In genomic region chr1:20729155-20729931, GRCh38 we compare ENCODE assay signal across 1 cellular context.
TF ChIP-seq lines count a peak whose summit lies in the region.

No MANE protein-coding gene starts in this region.

TF ChIP-seq in IMR-90, 13 proteins besides CTCF, POLR2A, EP300 and RAD21 (continued from another document):
- TF ChIP-seq ELK1 (IDR thresholded peaks at IDR 0.05; ENCODE audit: borderline replicate concordance, low read depth, low read length) (no peak), MXI1 (IDR thresholded peaks at IDR 0.05; ENCODE audit: borderline replicate concordance, low read depth, low read length) (no peak), RFX5 (IDR thresholded peaks at IDR 0.05; ENCODE audit: low read depth, low read length) (no peak), FOS (IDR thresholded peaks at IDR 0.05; ENCODE audit: low read depth, low read length) (no peak), SMC3 (IDR thresholded peaks at IDR 0.05; ENCODE audit: low read depth, low read length) (no peak), RCOR1 (IDR thresholded peaks at IDR 0.05; ENCODE audit: insufficient replicate concordance, low read length) (no peak), BHLHE40 (IDR thresholded peaks at IDR 0.05; ENCODE audit: low read depth, low read length) (no peak), USF2 (IDR thresholded peaks at IDR 0.05; ENCODE audit: low read depth, low read length) (no peak), MAFK (IDR thresholded peaks at IDR 0.05; ENCODE audit: low read depth, low read length) (no peak), CEBPB (IDR thresholded peaks at IDR 0.05; ENCODE audit: low read depth, low read length) (no peak)
